In the genomic region with DNA sequence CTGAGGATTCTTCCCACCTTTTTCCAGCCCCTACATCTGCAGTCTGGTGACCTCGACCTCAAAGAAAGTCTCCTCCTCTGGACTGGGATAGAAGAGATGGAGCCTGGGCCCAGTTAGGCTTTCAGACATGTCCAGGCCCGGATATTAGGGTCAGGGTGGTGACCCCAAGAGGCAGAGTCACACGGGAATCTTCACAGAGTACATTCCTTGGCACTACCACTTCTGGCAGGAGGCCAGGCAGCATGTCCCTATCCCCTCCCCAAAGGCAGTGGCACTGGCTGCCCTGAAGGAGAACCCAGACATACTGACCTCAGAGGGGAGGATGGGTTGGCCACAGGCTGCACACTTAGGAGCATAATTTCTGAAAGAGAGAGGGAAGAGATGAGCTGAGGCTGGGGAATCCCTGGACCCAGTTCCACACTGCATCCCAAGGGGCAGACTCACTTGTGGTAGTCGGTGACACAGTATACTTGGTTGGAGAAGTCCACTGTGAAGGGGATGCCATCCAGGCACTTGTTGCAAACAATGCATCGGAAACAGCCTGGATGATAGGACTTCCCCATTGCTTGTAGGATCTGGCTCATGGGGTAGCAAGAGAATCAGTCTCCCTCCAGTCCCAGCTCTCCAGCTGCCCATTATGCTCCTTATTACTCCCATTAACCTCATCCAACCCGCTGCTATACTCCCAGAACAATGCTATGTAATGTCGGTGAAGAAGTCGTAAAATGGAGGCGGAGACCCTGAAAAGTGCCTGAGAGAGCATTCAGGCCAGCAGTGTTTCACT, we compare ENCODE assay signal across 16 cellular contexts. TPM values are rescaled to one million over a fixed set of nuclear protein-coding genes. Genes with fewer than 3 reads are reported as not detected.
A peak's percentile ranks its signal among the peaks of the same experiment; 100 is the strongest.
DNase-seq lines count a peak whose midpoint lies in the region; ATAC-seq and TF ChIP-seq lines count a peak whose summit lies in the region.
"Had no signal": no experiment of that assay in that cellular context is flagged by ENCODE, and none has a peak within 500 bp of the region (broad histone marks: within the 10 kb centered on the region; RNA-seq: fewer than 3 reads in every experiment).

No MANE protein-coding gene starts in this region.

- intact Hi-C loops in HCT116 (cut with micrococcal nuclease): no loop called here
- intact Hi-C loops in activated CD4-positive, alpha-beta memory T cell treated with anti-CD3 and anti-CD28 coated beads for 36 hours (cut with micrococcal nuclease): no loop called here

- peaks cover 44% of the 10 kb centered on the region for H3K4me1 Mint-ChIP-seq in progenitor cell of endocrine pancreas (ENCODE audit: low read depth)
- peaks cover 1% of the 10 kb centered on the region for H3K4me1 Mint-ChIP-seq in activated CD4-positive, alpha-beta memory T cell treated with anti-CD3 and anti-CD28 coated beads for 36 hours (ENCODE audit: low read depth)

- H3K4me3 ChIP-seq in HCT116 (replicated peaks in 1 of 2; ENCODE audit: low read depth in 1 of 2, low read length in 2 of 2) (no peak overlapping the region), RWPE2 (ENCODE audit: severe bottlenecking) (no peak overlapping the region)
- H3K4me3 ChIP-seq: pancreas had no signal

- H3K27ac ChIP-seq in HCT116 (ENCODE audit: low read depth, low read length) (peak overlapping the region; percentile 36), RWPE2 (ENCODE audit: poor library complexity, severe bottlenecking) (peak overlapping the region; percentile 100)
- H3K27ac ChIP-seq: pancreas had no signal

- H3K9me2 ChIP-seq in HCT116 (ENCODE audit: insufficient read depth): no peaks in the 10 kb centered on the region

- BruUV-seq in HCT116 (replicated peaks; lab: Mats Ljungman, UMichigan): no TSS peak

- peaks cover 27% of the 10 kb centered on the region for H3K79me2 ChIP-seq in HCT116 (ENCODE audit: insufficient read depth, low read length)

- H3K9me3 Mint-ChIP-seq in progenitor cell of endocrine pancreas (ENCODE audit: low read depth): no peaks in the 10 kb centered on the region
- H3K9me3 Mint-ChIP-seq in activated CD4-positive, alpha-beta memory T cell treated with anti-CD3 and anti-CD28 coated beads for 36 hours: no peaks in the 10 kb centered on the region
- H3K9me3 Mint-ChIP-seq: CD4-positive, CD25-positive, alpha-beta regulatory T cell; immature natural killer cell had no signal

- RAD21 ChIA-PET in HCT116 (lab: Charles Lee; ENCODE audit: low non-redundant PET in 1 of 2, low total read pairs in 2 of 2, uncharacterized antibody in 2 of 2, unreplicated experiment in 2 of 2): no interaction called here

- no peak for TF ChIP-seq RAD21 in HCT116 (IDR thresholded peaks at IDR 0.05; ENCODE audit: low read depth)

- H4K20me1 ChIP-seq in HCT116 (ENCODE audit: insufficient read depth): no peaks in the 10 kb centered on the region

- TF ChIP-seq POLR2A in HCT116 (IDR thresholded peaks at IDR 0.05; ENCODE audit: borderline replicate concordance, extremely low read depth, insufficient read depth, insufficient read length): no peak

- H3K27me3 ChIP-seq in HCT116 (ENCODE audit: insufficient read depth, low read length): no peaks in the 10 kb centered on the region
- H3K27me3 ChIP-seq in RWPE2 (ENCODE audit: insufficient read depth, poor library complexity, severe bottlenecking): no peaks in the 10 kb centered on the region
- H3K27me3 ChIP-seq: pancreas had no signal

- no peaks in the 10 kb centered on the region for H3K27me3 Mint-ChIP-seq in progenitor cell of endocrine pancreas
- no peaks in the 10 kb centered on the region for H3K27me3 Mint-ChIP-seq in activated CD4-positive, alpha-beta memory T cell treated with anti-CD3 and anti-CD28 coated beads for 36 hours

- ATAC-seq in HCT116 (no peak), RWPE2 (ENCODE audit: low read depth) (no peak), GM19351 (IDR thresholded peaks at IDR 0.05; ENCODE audit: unreplicated experiment) (no peak), HG03108 (IDR thresholded peaks at IDR 0.05; ENCODE audit: unreplicated experiment) (no peak)
- ATAC-seq: pancreas had no signal

- H3K4me1 ChIP-seq in HCT116 (ENCODE audit: control insufficient read depth in 1 of 2, insufficient read depth in 2 of 2, low read length in 2 of 2) (peaks cover 49 to 52% of the 10 kb centered on the region in 2 experiments), RWPE2 (ENCODE audit: insufficient read depth, poor library complexity, severe bottlenecking) (peaks cover 49% of the 10 kb centered on the region)

- CTCF ChIA-PET in HCT116 (lab: Charles Lee): interaction anchor here (0.8 to 2.3 kb wide), 3 partner anchors 18 to 83 kb away, joined by 3 to 6 read pairs (median 6); a partner anchor contains a TSS
- CTCF ChIA-PET in activated CD4-positive, alpha-beta memory T cell treated with anti-CD3 and anti-CD28 coated beads for 36 hours (lab: Charles Lee): interaction anchor here (0.7 to 8.5 kb wide), 8 partner anchors 9 to 94 kb away, joined by 3 to 201 read pairs (median 8); a partner anchor contains a TSS

- peaks cover 45% of the 10 kb centered on the region for H3K36me3 Mint-ChIP-seq in progenitor cell of endocrine pancreas (ENCODE audit: insufficient read depth)
- no peaks in the 10 kb centered on the region for H3K36me3 Mint-ChIP-seq in activated CD4-positive, alpha-beta memory T cell treated with anti-CD3 and anti-CD28 coated beads for 36 hours
- H3K36me3 Mint-ChIP-seq: CD4-positive, CD25-positive, alpha-beta regulatory T cell; immature natural killer cell had no signal

- POLR2A ChIA-PET in HCT116 (lab: Charles Lee): no interaction called here
- POLR2A ChIA-PET in activated CD4-positive, alpha-beta memory T cell treated with anti-CD3 and anti-CD28 coated beads for 36 hours (lab: Charles Lee): no interaction called here

- H3K9me3 ChIP-seq in HCT116 (ENCODE audit: control insufficient read depth in 1 of 2, insufficient read depth in 1 of 2, low read depth in 1 of 2, low read length in 2 of 2) (no peaks in the 10 kb centered on the region), RWPE2 (ENCODE audit: severe bottlenecking) (no peaks in the 10 kb centered on the region)
- H3K9me3 ChIP-seq: pancreas had no signal

- H3K4me3 Mint-ChIP-seq in progenitor cell of endocrine pancreas (ENCODE audit: low read depth): no peak overlapping the region
- H3K4me3 Mint-ChIP-seq in activated CD4-positive, alpha-beta memory T cell treated with anti-CD3 and anti-CD28 coated beads for 36 hours: no peak overlapping the region
- H3K4me3 Mint-ChIP-seq: CD4-positive, CD25-positive, alpha-beta regulatory T cell; immature natural killer cell had no signal

- DNase-seq in HCT116 (ENCODE audit: low read depth, low spot score): no peak
- no peak for DNase-seq in RWPE2 (ENCODE audit: low spot score)
- peak; percentile 10 for DNase-seq in hepatic stellate cell (ENCODE audit: low spot score)
- DNase-seq in progenitor cell of endocrine pancreas (ENCODE audit: low spot score, unreplicated experiment): no peak
- DNase-seq in cerebellar cortex (ENCODE audit: low spot score): no peak
- no peak for DNase-seq in activated CD4-positive, alpha-beta memory T cell treated with anti-CD3 and anti-CD28 coated beads for 36 hours
- DNase-seq: activated naive CD4-positive, alpha-beta T cell treated with anti-CD3 and anti-CD28 coated beads, Interleukin-2, amount 50 U/mL, for 16 hours; CD4-positive, CD25-positive, alpha-beta regulatory T cell; foreskin melanocyte; immature natural killer cell; Karpas-422; NCI-H187; NCI-H526 treated with DMSO at 0.1 percent for 48 hours; pancreas had no signal

- H3K27ac Mint-ChIP-seq in progenitor cell of endocrine pancreas: peak overlapping the region; percentile 89
- H3K27ac Mint-ChIP-seq in activated CD4-positive, alpha-beta memory T cell treated with anti-CD3 and anti-CD28 coated beads for 36 hours: no peak overlapping the region
- H3K27ac Mint-ChIP-seq: CD4-positive, CD25-positive, alpha-beta regulatory T cell; immature natural killer cell had no signal

- H3K4me2 ChIP-seq in HCT116 (ENCODE audit: low read length): no peak overlapping the region

- no peak overlapping the region for H3K9ac ChIP-seq in HCT116 (ENCODE audit: low read length)

- no peak for TF ChIP-seq CTCF in HCT116 (IDR thresholded peaks at IDR 0.05 in 2 of 3, conservative IDR thresholded peaks at IDR 0.05 in 1 of 3; ENCODE audit: borderline replicate concordance in 1 of 3, insufficient read depth in 1 of 3, low read depth in 2 of 3, low read length in 2 of 3)
- TF ChIP-seq CTCF in RWPE2 (IDR thresholded peaks at IDR 0.05; ENCODE audit: poor library complexity, severe bottlenecking): no peak
- no peak for TF ChIP-seq CTCF in progenitor cell of endocrine pancreas (IDR thresholded peaks at IDR 0.05; ENCODE audit: unreplicated experiment)

- peaks cover 2 to 35% of the 10 kb centered on the region in 2 experiments; a peak in 2 of 4 replicates for H3K36me3 ChIP-seq in HCT116 (ENCODE audit: control insufficient read depth in 1 of 2, insufficient read depth in 2 of 2, low read length in 2 of 2)
- H3K36me3 ChIP-seq in RWPE2 (ENCODE audit: low read depth): peaks cover 93% of the 10 kb centered on the region
- H3K36me3 ChIP-seq: pancreas had no signal

- no peak overlapping the region for H2AFZ ChIP-seq in HCT116 (ENCODE audit: low read depth, low read length, poor library complexity, severe bottlenecking)

TF ChIP-seq in HCT116, 20 proteins besides CTCF, POLR2A, EP300 and RAD21 (continues in another document):
- TF ChIP-seq SIN3A (IDR thresholded peaks at IDR 0.05; ENCODE audit: low read depth): no peak
- no peak for TF ChIP-seq TCF7L2 (IDR thresholded peaks at IDR 0.05; ENCODE audit: borderline replicate concordance, extremely low read depth, insufficient read depth, insufficient read length)

RNA-seq across cellular contexts. Expression of a gene that starts 7.6 kb away (rescaled TPM):
- total RNA-seq in HCT116 (2021; ENCODE audit: unreplicated experiment): 39.7 TPM
- polyA plus RNA-seq in HCT116 (2012): 25.0 and 33.9 TPM in 2 replicates
- total RNA-seq in progenitor cell of endocrine pancreas: 97.1 and 104 TPM in 2 replicates
- total RNA-seq in activated CD4-positive, alpha-beta memory T cell treated with anti-CD3 and anti-CD28 coated beads for 36 hours: 1 to 10 TPM; 1.5 to 1.7 TPM

RNA-seq across cellular contexts. Expression of a gene that starts 17.8 kb away (rescaled TPM):
- total RNA-seq in HCT116 (2021; ENCODE audit: unreplicated experiment) (48.7 TPM), progenitor cell of endocrine pancreas (36.6 and 39.1 TPM in 2 replicates)
- 45.1 and 57.4 TPM in 2 replicates for polyA plus RNA-seq in HCT116 (2012)
- total RNA-seq in activated CD4-positive, alpha-beta memory T cell treated with anti-CD3 and anti-CD28 coated beads for 36 hours: 10 to 100 TPM; 84.4 to 86.6 TPM

RNA-seq across cellular contexts. Expression of a gene that starts 35.2 kb away (rescaled TPM):
- 13.7 TPM for total RNA-seq in HCT116 (2021; ENCODE audit: unreplicated experiment)
- 15.6 and 16.8 TPM in 2 replicates for polyA plus RNA-seq in HCT116 (2012)
- 14.4 and 15.4 TPM in 2 replicates for total RNA-seq in progenitor cell of endocrine pancreas
- total RNA-seq in activated CD4-positive, alpha-beta memory T cell treated with anti-CD3 and anti-CD28 coated beads for 36 hours: 10 to 100 TPM in 1 of 2 experiments, 1 to 10 TPM in 1; 7.5 to 10.8 TPM

RNA-seq across cellular contexts. Expression of a gene that starts 45.5 kb away (rescaled TPM):
- total RNA-seq in HCT116 (2021; ENCODE audit: unreplicated experiment) (186 TPM), progenitor cell of endocrine pancreas (104 and 111 TPM in 2 replicates)
- 204 TPM in 2 replicates for polyA plus RNA-seq in HCT116 (2012)
- 100 to 1,000 TPM in 1 of 2 experiments, 10 to 100 TPM in 1; 85.6 to 100 TPM for total RNA-seq in activated CD4-positive, alpha-beta memory T cell treated with anti-CD3 and anti-CD28 coated beads for 36 hours

RNA-seq across cellular contexts. Expression of a gene that starts 55.8 kb away (rescaled TPM):
- total RNA-seq in HCT116 (2021; ENCODE audit: unreplicated experiment) (67.2 TPM), progenitor cell of endocrine pancreas (110 and 118 TPM in 2 replicates)
- 51.0 and 54.9 TPM in 2 replicates for polyA plus RNA-seq in HCT116 (2012)
- total RNA-seq in activated CD4-positive, alpha-beta memory T cell treated with anti-CD3 and anti-CD28 coated beads for 36 hours: 10 to 100 TPM; 55.0 to 56.0 TPM

Comparison
In these comparisons a context has a peak if more than half of its experiments do, and no peak if none do; other contexts are left out.
1. RNA of a gene that starts 7.6 kb away (total RNA-seq): 97.1 to 104 TPM in progenitor cell of endocrine pancreas and 39.7 TPM in HCT116 (single experiment); 1.5 to 1.7 TPM in activated CD4-positive, alpha-beta memory T cell treated with anti-CD3 and anti-CD28 coated beads for 36 hours; every median in the first group is over 10 times any median in the second.